In the genomic region with DNA sequence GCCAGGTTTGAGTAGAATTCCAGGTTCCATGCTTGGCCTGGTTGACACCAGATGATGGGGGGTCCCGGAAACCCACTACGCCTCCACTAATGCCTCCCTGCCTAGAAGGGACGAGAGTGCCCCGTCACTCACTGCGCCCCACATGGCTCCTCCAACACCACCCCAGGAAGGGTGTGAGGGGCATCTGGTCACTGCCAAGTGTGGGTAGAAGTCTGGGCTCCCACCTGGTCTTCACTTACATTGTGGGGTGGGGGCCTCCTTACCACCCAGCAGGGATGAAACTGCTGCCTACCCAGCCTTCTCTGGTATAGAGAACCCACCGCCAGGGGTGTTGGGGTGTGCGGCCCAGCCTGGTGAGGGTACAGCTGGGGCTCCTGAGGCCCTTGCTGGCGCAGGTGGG, we compare ENCODE assay signal across 7 cellular contexts.
"Had no signal": no experiment of that assay in that cellular context is flagged by ENCODE, and none has a peak within 500 bp of the region (broad histone marks: within the 10 kb centered on the region; RNA-seq: fewer than 3 reads in every experiment).

No MANE protein-coding gene starts in this region.

- H3K27ac Mint-ChIP-seq: HFFc6, IgD-negative memory B cell had no signal

- DNase-seq: GM23248, GOT3, H7, HFFc6 had no signal

- H3K4me1 Mint-ChIP-seq: IgD-negative memory B cell had no signal

- H3K36me3 Mint-ChIP-seq: IgD-negative memory B cell had no signal

- H3K4me3 Mint-ChIP-seq: HFFc6, IgD-negative memory B cell had no signal

- ATAC-seq: HCT116, HepG2 had no signal

- H3K27me3 Mint-ChIP-seq: IgD-negative memory B cell had no signal

- H3K9me3 Mint-ChIP-seq: HFFc6, IgD-negative memory B cell had no signal
